17 cellular contexts compared by ENCODE assay signal in the genomic region with DNA sequence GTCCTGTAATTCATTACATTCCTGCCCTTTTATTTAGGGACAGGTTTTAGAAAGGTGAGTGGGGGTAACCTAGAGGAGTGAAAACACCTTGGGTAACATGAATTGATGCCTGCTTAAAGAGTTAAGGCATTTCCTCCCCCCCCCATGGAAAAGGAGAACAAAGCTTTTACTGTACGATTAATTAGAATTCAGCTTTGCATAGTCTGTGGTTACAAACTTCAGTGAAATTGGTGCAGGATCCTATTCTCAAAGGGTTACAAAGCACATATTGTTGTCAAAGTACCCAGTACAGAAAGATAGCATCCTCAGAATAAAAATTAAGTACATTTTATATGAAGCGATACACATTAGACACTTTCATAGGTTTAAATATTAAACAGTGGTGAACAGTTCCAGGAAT.
DNase-seq lines count a peak whose midpoint lies in the region; ATAC-seq lines count a peak whose summit lies in the region.
"Had no signal": no experiment of that assay in that cellular context is flagged by ENCODE, and none has a peak within 500 bp of the region (broad histone marks: within the 10 kb centered on the region; RNA-seq: fewer than 3 reads in every experiment).

No MANE protein-coding gene starts in this region.

- DNase-seq in NCI-H1048 (lab: John Stamatoyannopoulos, UW), result peak; percentile 80
- DNase-seq in left ventricle myocardium superior, result no peak
- no peak for DNase-seq in NCI-H510A treated with DMSO at 0.1 percent for 48 hours (lab: John Stamatoyannopoulos, UW)
- DNase-seq: ACHN; CD4-positive, alpha-beta memory T cell; DMS79; KBM-7; NCI-H1436 treated with DMSO at 0.1 percent for 48 hours; NCI-H2081; NCI-H2227 treated with DMSO at 0.1 percent for 48 hours; NCI-H524 treated with DMSO at 0.1 percent for 48 hours; SHP77 had no signal

- H3K27ac ChIP-seq in angular gyrus (ENCODE audit: low read depth, low read length) (peak overlapping the region; percentile 88), layer of hippocampus (ENCODE audit: low read depth, low read length) (peak overlapping the region; percentile 82), temporal lobe (ENCODE audit: low read depth, low read length) (peak overlapping the region; percentile 89)

- intact Hi-C loops in left ventricle myocardium superior (cut with micrococcal nuclease), result no loop called here

- no peaks in the 10 kb centered on the region for H3K27me3 ChIP-seq in layer of hippocampus (ENCODE audit: control insufficient read depth, insufficient read depth, low read length)

- ATAC-seq in left ventricle myocardium superior, result no peak
- ATAC-seq in HG02678 (IDR thresholded peaks at IDR 0.05; ENCODE audit: unreplicated experiment), result no peak
- ATAC-seq: SK-N-SH treated with all-trans-retinoic acid at 6 μM for 48 hours had no signal
